11 cellular contexts compared by ENCODE assay signal in the genomic region with DNA sequence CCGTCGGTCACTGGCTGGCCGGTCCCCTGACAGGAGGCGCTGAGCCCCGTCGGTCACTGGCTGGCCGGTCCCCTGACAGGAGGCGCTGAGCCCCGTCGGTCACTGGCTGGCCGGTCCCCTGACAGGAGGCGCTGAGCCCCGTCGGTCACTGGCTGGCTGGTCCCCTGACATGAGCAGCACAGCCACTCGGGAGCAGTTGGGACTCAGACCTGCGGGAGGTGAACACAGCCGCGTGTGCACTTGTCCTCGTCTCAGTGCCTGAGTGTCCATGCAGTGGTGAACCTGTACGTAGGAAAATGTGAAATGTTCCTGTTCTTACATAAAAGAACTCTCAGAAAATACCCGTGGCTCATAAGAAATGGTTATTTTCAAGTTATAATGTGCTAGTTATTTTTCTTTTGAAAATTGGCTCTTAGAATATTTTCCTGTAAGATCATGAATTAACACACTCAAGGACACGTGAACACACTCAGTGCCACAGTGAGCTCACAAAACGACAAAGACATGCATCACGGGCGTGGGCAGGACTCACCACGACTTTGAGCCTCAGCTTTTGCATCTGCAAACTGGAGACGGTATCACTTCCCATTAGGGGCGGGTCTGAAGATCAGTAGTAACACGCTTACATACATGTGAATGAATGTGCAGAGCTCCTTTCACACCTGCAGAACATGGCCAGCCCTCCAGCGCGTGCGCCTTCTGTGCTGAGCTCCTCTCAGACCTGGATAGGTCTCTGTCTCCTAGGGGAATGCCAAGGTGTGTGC. TPM values are rescaled to one million over a fixed set of nuclear protein-coding genes. Genes with fewer than 3 reads are reported as not detected.
DNase-seq lines count a peak whose midpoint lies in the region; ATAC-seq and TF ChIP-seq lines count a peak whose summit lies in the region.
"Had no signal": no experiment of that assay in that cellular context is flagged by ENCODE, and none has a peak within 500 bp of the region (broad histone marks: within the 10 kb centered on the region; RNA-seq: fewer than 3 reads in every experiment).

No MANE protein-coding gene starts in this region.

- no peak for TF ChIP-seq CTCF in osteoblast (IDR thresholded peaks at IDR 0.05; ENCODE audit: extremely low read depth, low read depth, low read length)
- no peak for TF ChIP-seq CTCF in coronary artery (IDR thresholded peaks at IDR 0.05)

- ATAC-seq in GM18909 (IDR thresholded peaks at IDR 0.05; ENCODE audit: poor library complexity, unreplicated experiment) (peak; percentile 74), GM21529 (IDR thresholded peaks at IDR 0.05; ENCODE audit: unreplicated experiment) (peak; percentile 89), HG03139 (IDR thresholded peaks at IDR 0.05; ENCODE audit: unreplicated experiment) (peak; percentile 84)

- no peak overlapping the region for H3K27ac ChIP-seq in osteoblast (ENCODE audit: low read depth, low read length)
- no peak overlapping the region for H3K27ac ChIP-seq in coronary artery
- H3K27ac ChIP-seq: adrenal gland, Peyer's patch had no signal

- H4K20me1 ChIP-seq in osteoblast (ENCODE audit: insufficient read depth, low read length), result no peaks in the 10 kb centered on the region

- no peaks in the 10 kb centered on the region for H3K79me2 ChIP-seq in osteoblast (ENCODE audit: insufficient read depth, low read length)

- H2AFZ ChIP-seq in osteoblast (ENCODE audit: low read length), result no peak overlapping the region

- no peaks in the 10 kb centered on the region for H3K36me3 ChIP-seq in osteoblast (ENCODE audit: insufficient read depth, low read length)

- no peaks in the 10 kb centered on the region for H3K4me1 ChIP-seq in osteoblast (ENCODE audit: insufficient read depth, low read length)
- H3K4me1 ChIP-seq: adrenal gland had no signal

- no peak overlapping the region for H3K4me2 ChIP-seq in osteoblast (ENCODE audit: insufficient read depth, low read length)

- no peaks in the 10 kb centered on the region for H3K27me3 ChIP-seq in osteoblast (ENCODE audit: insufficient read depth, low read length)
- H3K27me3 ChIP-seq: adrenal gland, Peyer's patch had no signal

- H3K4me3 ChIP-seq in osteoblast (ENCODE audit: insufficient read depth, low read length) (no peak overlapping the region), coronary artery (no peak overlapping the region)
- H3K4me3 ChIP-seq: adrenal gland, Peyer's patch had no signal

- H3K9me3 ChIP-seq in osteoblast (ENCODE audit: low read depth, low read length), result no peaks in the 10 kb centered on the region
- H3K9me3 ChIP-seq: adrenal gland, Peyer's patch had no signal

- peak; percentile 79 for DNase-seq in osteoblast (ENCODE audit: insufficient read length, low spot score, missing footprints)
- no peak for DNase-seq in NCI-H1105 treated with DMSO at 0.1 percent for 48 hours (lab: John Stamatoyannopoulos, UW)
- no peak for DNase-seq in SIG-M5 treated with dmso at 0.1 percent for 504 hours (lab: John Stamatoyannopoulos, UW; ENCODE audit: unreplicated experiment)
- no peak for DNase-seq in coronary artery (ENCODE audit: low spot score)
- DNase-seq: activated CD4-positive, CD25-positive, alpha-beta regulatory T cell; adrenal gland; stimulated activated CD4-positive, alpha-beta T cell treated with anti-CD3 and anti-CD28 coated beads, Interleukin-4, amount 100 ng/mL, for 24 hours had no signal

RNA-seq across cellular contexts. Expression of a gene that starts 21.1 kb away (rescaled TPM):
- 5.3 and 6.2 TPM in 2 replicates for total RNA-seq in osteoblast
